ENCODE assay signal across 8 cellular contexts in the genomic region with DNA sequence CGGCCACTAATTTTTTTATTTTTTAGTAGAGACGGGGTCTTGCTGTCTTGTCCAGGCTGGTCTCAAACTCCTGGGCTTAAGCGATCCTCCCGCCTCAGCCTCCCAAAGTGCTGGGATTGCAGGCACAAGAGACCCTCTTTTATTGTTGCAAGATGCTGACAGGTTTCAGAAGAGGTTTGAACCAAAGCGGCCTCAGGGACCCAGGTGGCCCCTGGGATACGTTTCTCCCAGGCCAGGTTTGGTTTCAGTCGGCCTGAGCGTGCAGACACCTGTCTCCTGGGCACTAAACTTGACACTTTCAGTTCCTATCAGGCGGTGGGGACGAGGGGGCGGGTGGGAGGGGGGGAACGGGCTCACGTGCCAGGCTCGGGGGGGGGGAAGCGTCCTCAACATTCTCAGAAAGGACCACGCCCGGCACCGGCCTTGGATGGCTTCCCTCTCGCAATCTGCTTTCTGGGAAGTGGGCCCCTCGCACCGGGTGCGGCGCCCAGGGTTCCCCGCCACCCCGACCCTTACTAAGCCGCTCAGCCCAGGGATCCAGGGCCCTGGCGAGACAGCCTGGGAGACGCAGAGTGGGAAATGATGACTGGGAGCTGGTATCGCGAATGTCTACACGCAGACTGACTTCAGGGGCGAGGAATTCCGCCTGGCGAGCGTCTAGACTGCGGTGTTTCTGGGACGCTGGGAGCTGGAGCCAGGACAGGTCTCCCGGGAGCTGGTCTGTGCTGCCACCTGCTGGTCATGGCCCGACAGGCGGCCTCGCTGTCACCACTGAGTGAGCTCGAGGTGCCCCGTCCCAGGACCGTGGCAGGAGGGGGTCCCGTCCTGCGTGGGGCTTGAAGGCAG.
A peak's percentile ranks its signal among the peaks of the same experiment; 100 is the strongest.
DNase-seq lines count a peak whose midpoint lies in the region; ATAC-seq lines count a peak whose summit lies in the region.

No MANE protein-coding gene starts in this region.

- DNase-seq in NCI-H1417 (lab: John Stamatoyannopoulos, UW) (peak; percentile 64 to 92 (median 86)), NCI-H1417 treated with DMSO at 0.1 percent for 48 hours (lab: John Stamatoyannopoulos, UW) (no peak), NCI-H82 (lab: John Stamatoyannopoulos, UW) (peak; percentile 77), epidermal melanocyte (ENCODE audit: insufficient read length, low spot score) (peak; percentile 46), mucosa of gallbladder (ENCODE audit: low spot score) (peak; percentile 94)
- peak; percentile 98 for DNase-seq in activated CD8-positive, alpha-beta memory T cell treated with anti-CD3 and anti-CD28 coated beads, Interleukin-2, amount 50 U/mL, for 48 hours
- peak; percentile 89 for DNase-seq in stimulated activated CD8-positive, alpha-beta memory T cell treated with anti-CD3 and anti-CD28 coated beads, Interleukin-2, amount 100 ng/mL, for 48 hours (ENCODE audit: low read depth in 2 of 2)

- peak; percentile 36 for ATAC-seq in HG03159 (IDR thresholded peaks at IDR 0.05; ENCODE audit: unreplicated experiment)
